ENCODE assay signal across 18 cellular contexts in the genomic region with DNA sequence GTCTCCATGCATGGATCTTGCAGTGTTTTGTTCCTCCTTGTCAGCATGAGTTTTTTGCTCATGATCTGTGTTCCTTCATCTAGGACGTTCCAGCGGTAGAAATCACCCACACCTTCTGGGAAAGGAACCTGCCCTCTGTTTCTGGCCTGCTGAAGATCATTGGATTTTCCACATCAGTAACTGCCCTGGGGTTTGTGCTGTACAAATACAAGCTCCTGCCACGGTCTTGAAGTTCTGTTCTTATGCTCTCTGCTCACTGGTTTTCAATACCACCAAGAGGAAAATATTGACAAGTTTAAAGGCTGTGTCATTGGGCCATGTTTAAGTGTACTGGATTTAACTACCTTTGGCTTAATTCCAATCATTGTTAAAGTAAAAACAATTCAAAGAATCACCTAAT.
DNase-seq lines count a peak whose midpoint lies in the region; ATAC-seq, FAIRE-seq and TF ChIP-seq lines count a peak whose summit lies in the region.
"Had no signal": no experiment of that assay in that cellular context is flagged by ENCODE, and none has a peak within 500 bp of the region (broad histone marks: within the 10 kb centered on the region; RNA-seq: fewer than 3 reads in every experiment).

No MANE protein-coding gene starts in this region.

- peaks cover 0 to 32% (median 2%) of the 10 kb centered on the region in 4 donors for H3K4me1 ChIP-seq in right lobe of liver
- H3K4me1 ChIP-seq: A549, BE2C had no signal

- ATAC-seq in right lobe of liver (peak in 2 of 4 donors; percentile 2 to 8), omental fat pad (ENCODE audit: low FRiP score) (no peak)
- ATAC-seq: A549, GM23338 had no signal

- intact Hi-C loops in right lobe of liver (cut with DNase I) = loop anchor here in 1 of 2 donors (10.0 kb wide), 1 partner anchor 89 kb away; the partner anchor contains the start of gene MAOA

- H3K27me3 ChIP-seq in bronchial epithelial cell (ENCODE audit: control insufficient read depth, insufficient read depth, low read length) = no peaks in the 10 kb centered on the region
- no peaks in the 10 kb centered on the region for H3K27me3 ChIP-seq in right lobe of liver
- H3K27me3 ChIP-seq: BE2C had no signal

- DNase-seq in bronchial epithelial cell (ENCODE audit: low read depth) (no peak), epithelial cell of proximal tubule (ENCODE audit: low read depth) (peak; percentile 72), right lobe of liver (no peak), omental fat pad (ENCODE audit: low spot score) (no peak), COLO829 (ENCODE audit: low spot score) (no peak), amniotic stem cell (lab: John Stamatoyannopoulos, UW) (no peak)
- DNase-seq: BE2C; CD4-positive, alpha-beta memory T cell; COR-L47; DMS153; DMS79 treated with DMSO at 0.1 percent for 48 hours; EL; H7 had no signal

- no peaks in the 10 kb centered on the region for H3K9me3 ChIP-seq in right lobe of liver
- H3K9me3 ChIP-seq: A549, BE2C had no signal

- peak; percentile 36 for FAIRE-seq in bronchial epithelial cell (lab: Jason Lieb, UNC)
- FAIRE-seq: A549, G401.6, GM12891 had no signal

- no peak for TF ChIP-seq POLR2A in right lobe of liver (IDR thresholded peaks at IDR 0.05)

- TF ChIP-seq CTCF in bronchial epithelial cell (IDR thresholded peaks at IDR 0.05; ENCODE audit: insufficient read depth, low read length, severe bottlenecking) = no peak
- TF ChIP-seq CTCF in epithelial cell of proximal tubule (conservative IDR thresholded peaks at IDR 0.05; ENCODE audit: low read depth, low read length) = no peak
- no peak for TF ChIP-seq CTCF in right lobe of liver (IDR thresholded peaks at IDR 0.05)
- TF ChIP-seq CTCF in omental fat pad (IDR thresholded peaks at IDR 0.05) = no peak

- WGBS in right lobe of liver (ENCODE audit: insufficient coverage, low coverage, low lambda C conversion rate, missing lambda C conversion rate) = 49% methylated on average over 3 of the region's 3 CpGs

- H3K4me3 ChIP-seq in bronchial epithelial cell (ENCODE audit: low read depth, low read length) = no peak overlapping the region
- peak overlapping the region; percentile 38 for H3K4me3 ChIP-seq in epithelial cell of proximal tubule (ENCODE audit: low read depth, low read length)
- H3K4me3 ChIP-seq in right lobe of liver = peak overlapping the region in 1 of 3 donors; percentile 41
- H3K4me3 ChIP-seq: A549, GM23338 had no signal

- H3K27ac ChIP-seq in right lobe of liver = peak overlapping the region; percentile 41 to 85 (median 57)
- H3K27ac ChIP-seq: A549, HL-60 had no signal

- H3K36me3 ChIP-seq in bronchial epithelial cell (ENCODE audit: control insufficient read depth, insufficient read depth, low read length) = peaks cover 12% of the 10 kb centered on the region
- H3K36me3 ChIP-seq in right lobe of liver = no peaks in the 10 kb centered on the region
- H3K36me3 ChIP-seq: BE2C had no signal
